In the genomic region with DNA sequence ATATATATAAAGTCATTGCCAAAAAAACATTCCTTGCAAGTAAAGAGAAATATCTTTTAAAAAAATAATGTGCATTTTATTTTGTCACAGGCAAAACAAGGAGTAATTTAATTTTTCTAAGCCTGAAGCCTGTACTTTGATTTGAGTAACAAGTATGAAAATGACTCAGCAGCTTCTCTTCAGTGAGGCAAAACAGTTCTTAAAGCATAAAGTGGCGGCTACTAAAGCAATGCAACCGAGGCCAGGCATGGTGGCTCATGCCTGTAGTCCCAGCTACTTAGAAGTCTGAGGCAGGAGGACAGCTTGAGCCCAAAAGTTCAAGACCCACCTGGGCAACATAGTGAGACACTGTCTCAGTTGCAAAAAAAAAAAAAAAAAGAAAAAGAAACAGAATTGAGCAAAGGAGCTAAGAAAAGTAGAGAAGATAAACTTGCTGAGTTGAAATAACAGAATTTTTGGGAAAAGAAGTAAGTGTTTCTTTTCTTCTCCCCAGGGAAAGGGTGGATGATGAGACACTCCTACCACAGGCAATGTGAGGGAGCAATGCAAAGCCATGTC, we compare ENCODE assay signal across 11 cellular contexts. TPM values are rescaled to one million over a fixed set of nuclear protein-coding genes. Genes with fewer than 3 reads are reported as not detected.
DNase-seq lines count a peak whose midpoint lies in the region; ATAC-seq and TF ChIP-seq lines count a peak whose summit lies in the region.
"Had no signal": no experiment of that assay in that cellular context is flagged by ENCODE, and none has a peak within 500 bp of the region (broad histone marks: within the 10 kb centered on the region; RNA-seq: fewer than 3 reads in every experiment).

No MANE protein-coding gene starts in this region.

- no peak overlapping the region for H2AK5ac ChIP-seq in neuronal stem cell (ENCODE audit: low read depth, low read length)

- no peak overlapping the region for H3K4ac ChIP-seq in neuronal stem cell (ENCODE audit: low read length)

- H3K4me2 ChIP-seq in neuronal stem cell (ENCODE audit: insufficient read depth, low read length, poor library complexity, severe bottlenecking) = no peak overlapping the region

- H2BK5ac ChIP-seq in neuronal stem cell (ENCODE audit: low read length) = no peak overlapping the region

- H3K23ac ChIP-seq in neuronal stem cell (ENCODE audit: low read depth, low read length, poor library complexity) = no peak overlapping the region

- H2AFZ ChIP-seq in neuronal stem cell (ENCODE audit: low read length) = no peak overlapping the region

- no peak overlapping the region for H2BK15ac ChIP-seq in neuronal stem cell (ENCODE audit: low read length)

- H2BK120ac ChIP-seq in neuronal stem cell (ENCODE audit: low read depth, low read length) = no peak overlapping the region

- DNase-seq in SJCRH30 = no peak
- DNase-seq in hippocampal formation (lab: John Stamatoyannopoulos, UW) = no peak
- DNase-seq in NCI-H69 (lab: John Stamatoyannopoulos, UW) = no peak
- DNase-seq in left lung = no peak
- DNase-seq in neuronal stem cell (ENCODE audit: low spot score) = no peak
- DNase-seq: gastrocnemius medialis, NCI-H2171, T1000 had no signal

- no peak overlapping the region for H2BK12ac ChIP-seq in neuronal stem cell (ENCODE audit: low read length)

- no peak overlapping the region for H4K91ac ChIP-seq in neuronal stem cell (ENCODE audit: low read depth, low read length, poor library complexity)

- H3K9me3 ChIP-seq in SJCRH30 (replicated peaks) (no peaks in the 10 kb centered on the region), mesodermal cell (ENCODE audit: control insufficient read depth, low read length) (no peaks in the 10 kb centered on the region), left lung (no peaks in the 10 kb centered on the region), neuronal stem cell (replicated peaks in 1 of 2; ENCODE audit: control insufficient read depth in 2 of 2, insufficient read depth in 1 of 2, low read depth in 1 of 2, low read length in 2 of 2) (no peaks in the 10 kb centered on the region)
- H3K9me3 ChIP-seq: gastrocnemius medialis had no signal

- H3K18ac ChIP-seq in neuronal stem cell (ENCODE audit: low read length) = no peak overlapping the region

- H3K27ac ChIP-seq in SJCRH30 = peak overlapping the region; percentile 49
- H3K27ac ChIP-seq in mesodermal cell (ENCODE audit: low read depth, low read length, severe bottlenecking) = peak overlapping the region; percentile 83
- no peak overlapping the region for H3K27ac ChIP-seq in left lung
- H3K27ac ChIP-seq in neuronal stem cell (replicated peaks; ENCODE audit: low read length) = no peak overlapping the region
- H3K27ac ChIP-seq: gastrocnemius medialis had no signal

- H3K4me1 ChIP-seq in SJCRH30 (peaks cover 16% of the 10 kb centered on the region), mesodermal cell (ENCODE audit: control insufficient read depth, insufficient read depth, low read length, poor library complexity, severe bottlenecking) (peaks cover 15% of the 10 kb centered on the region), left lung (peaks cover 0 to 26% of the 10 kb centered on the region in 2 donors), neuronal stem cell (ENCODE audit: control insufficient read depth in 2 of 2, insufficient read depth in 1 of 2, low read depth in 1 of 2, low read length in 2 of 2) (peaks cover 3 to 6% of the 10 kb centered on the region in 2 donors)
- H3K4me1 ChIP-seq: gastrocnemius medialis had no signal

- H3K36me3 ChIP-seq in SJCRH30 (no peaks in the 10 kb centered on the region), mesodermal cell (ENCODE audit: control insufficient read depth, insufficient read depth, low read length) (no peaks in the 10 kb centered on the region), left lung (no peaks in the 10 kb centered on the region), neuronal stem cell (replicated peaks in 1 of 2; ENCODE audit: control insufficient read depth in 2 of 2, insufficient read depth in 2 of 2, low read length in 2 of 2) (no peaks in the 10 kb centered on the region)
- H3K36me3 ChIP-seq: gastrocnemius medialis had no signal

- H3K79me1 ChIP-seq in neuronal stem cell (ENCODE audit: low read depth, low read length) = no peaks in the 10 kb centered on the region

- H4K8ac ChIP-seq in neuronal stem cell (ENCODE audit: low read depth, low read length) = no peak overlapping the region

- 63 to 65% methylated on average over 2 of the region's 2 CpGs for WGBS in mesodermal cell (ENCODE audit: insufficient coverage in 2 of 2), 2 experiments
- no CpG with 5 or more reads among the region's 2 CpGs for WGBS in neuronal stem cell (ENCODE audit: extremely low coverage in 2 of 2, insufficient read length in 2 of 2, insufficient replicate concordance in 1 of 2), 2 donors

- no peak overlapping the region for H3K4me3 ChIP-seq in SJCRH30
- no peak overlapping the region for H3K4me3 ChIP-seq in mesodermal cell (ENCODE audit: extremely low read depth, insufficient read depth, low read length, poor library complexity, severe bottlenecking)
- H3K4me3 ChIP-seq in left lung = no peak overlapping the region
- no peak overlapping the region for H3K4me3 ChIP-seq in neuronal stem cell (ENCODE audit: low read length in 2 of 2)
- H3K4me3 ChIP-seq: gastrocnemius medialis had no signal

- H3K27me3 ChIP-seq in SJCRH30 (no peaks in the 10 kb centered on the region), left lung (no peaks in the 10 kb centered on the region), neuronal stem cell (ENCODE audit: control insufficient read depth in 3 of 3, insufficient read depth in 3 of 3, low read depth in 1 of 3, low read length in 3 of 3) (peaks cover 0 to 19% (median 0%) of the 10 kb centered on the region in 3 experiments)
- H3K27me3 ChIP-seq: gastrocnemius medialis had no signal

- H3K9ac ChIP-seq in neuronal stem cell (ENCODE audit: low read depth, low read length, poor library complexity) = no peak overlapping the region

- ATAC-seq in GM18498 (IDR thresholded peaks at IDR 0.05; ENCODE audit: unreplicated experiment) (peak; percentile 48), GM21390 (IDR thresholded peaks at IDR 0.05; ENCODE audit: unreplicated experiment) (peak; percentile 63), left lung (no peak)
- ATAC-seq: gastrocnemius medialis had no signal

- intact Hi-C loops in left lung (cut with DNase I) = no loop called here

- TF ChIP-seq CTCF in left lung (IDR thresholded peaks at IDR 0.05) = no peak

- no peak overlapping the region for H3K14ac ChIP-seq in neuronal stem cell (ENCODE audit: low read length)

RNA-seq across cellular contexts. Expression of gene DOK1, which starts 29.6 kb away (rescaled TPM):
- 1.7 and 4.4 TPM in 2 replicates for total RNA-seq in SJCRH30 (2014; rRNA removed; shearing (Covaris generic))
- 15.3 TPM for polyA plus RNA-seq in mesodermal cell (2013, experiment 1 of 2)
- 11.4 TPM for polyA plus RNA-seq in mesodermal cell (2013, experiment 2 of 2)
- 10 to 100 TPM; 26.7 to 35.2 TPM for total RNA-seq in left lung
- 11.5 TPM for polyA plus RNA-seq in neuronal stem cell (2013, experiment 1 of 2)
- polyA plus RNA-seq in neuronal stem cell (2013, experiment 2 of 2) = 11.2 TPM

RNA-seq across cellular contexts. Expression of gene LOXL3, which starts 30.4 kb away (rescaled TPM):
- total RNA-seq in SJCRH30 (2014; rRNA removed; shearing (Covaris generic)) = 16.8 and 19.0 TPM in 2 replicates
- 38.3 TPM for polyA plus RNA-seq in mesodermal cell (2013, experiment 1 of 2)
- polyA plus RNA-seq in mesodermal cell (2013, experiment 2 of 2) = 28.3 TPM
- total RNA-seq in left lung = 10 to 100 TPM; 10.8 to 12.2 TPM
- polyA plus RNA-seq in neuronal stem cell (2013, experiment 1 of 2) = 16.9 TPM
- polyA plus RNA-seq in neuronal stem cell (2013, experiment 2 of 2) = 16.9 TPM

RNA-seq across cellular contexts. Expression of gene HTRA2, which starts 54.4 kb away (rescaled TPM):
- 42.6 and 46.3 TPM in 2 replicates for total RNA-seq in SJCRH30 (2014; rRNA removed; shearing (Covaris generic))
- polyA plus RNA-seq in mesodermal cell (2013, experiment 1 of 2) = 32.1 TPM
- polyA plus RNA-seq in mesodermal cell (2013, experiment 2 of 2) = 33.4 TPM
- total RNA-seq in left lung = 10 to 100 TPM; 29.4 to 36.6 TPM
- 24.3 TPM for polyA plus RNA-seq in neuronal stem cell (2013, experiment 1 of 2)
- polyA plus RNA-seq in neuronal stem cell (2013, experiment 2 of 2) = 25.7 TPM

RNA-seq across cellular contexts. Expression of gene AUP1, which starts 54.7 kb away (rescaled TPM):
- total RNA-seq in SJCRH30 (2014; rRNA removed; shearing (Covaris generic)) = 125 and 132 TPM in 2 replicates
- 122 TPM for polyA plus RNA-seq in mesodermal cell (2013, experiment 1 of 2)
- 97.6 TPM for polyA plus RNA-seq in mesodermal cell (2013, experiment 2 of 2)
- 100 to 1,000 TPM; 110 to 132 TPM for total RNA-seq in left lung
- polyA plus RNA-seq in neuronal stem cell (2013, experiment 1 of 2) = 65.9 TPM
- polyA plus RNA-seq in neuronal stem cell (2013, experiment 2 of 2) = 64.5 TPM

RNA-seq across cellular contexts. Expression of gene DQX1, which starts 58.1 kb away (rescaled TPM):
- total RNA-seq in SJCRH30 (2014; rRNA removed; shearing (Covaris generic)) = 0.30 and 0.61 TPM in 2 replicates
- 0.48 TPM for polyA plus RNA-seq in mesodermal cell (2013, experiment 1 of 2)
- 0.40 TPM for polyA plus RNA-seq in mesodermal cell (2013, experiment 2 of 2)
- total RNA-seq in left lung = under 1 TPM; 0.24 to 0.26 TPM
- 0.17 TPM for polyA plus RNA-seq in neuronal stem cell (2013, experiment 1 of 2)
- 0.18 TPM for polyA plus RNA-seq in neuronal stem cell (2013, experiment 2 of 2)

Comparison
In these comparisons a context has a peak if more than half of its experiments do, and no peak if none do; other contexts are left out.
1. H3K27ac ChIP-seq: peak in SJCRH30 (single experiment) and mesodermal cell (single experiment); none in left lung (0 of 2) and neuronal stem cell (single experiment).